ENCODE assay signal across 28 cellular contexts in the genomic region with DNA sequence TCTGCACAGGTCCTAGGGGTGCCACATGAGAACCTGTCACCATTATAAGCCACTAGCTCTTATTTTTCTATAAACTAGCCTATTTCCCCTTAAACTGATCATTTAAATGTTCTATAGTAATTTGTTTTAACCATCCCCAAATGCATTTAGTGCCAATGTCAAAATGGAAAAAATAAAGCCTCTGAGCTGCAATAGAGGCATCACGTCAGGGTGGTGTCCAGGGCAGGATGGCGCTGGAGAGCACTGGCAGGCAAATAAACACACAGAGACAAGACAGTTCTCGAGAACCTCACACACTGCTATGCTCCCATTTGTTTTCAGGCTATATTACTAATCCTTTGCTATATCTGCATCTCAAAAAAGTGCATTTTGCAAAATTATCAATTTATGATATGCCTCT.
"Had no signal": no experiment of that assay in that cellular context is flagged by ENCODE, and none has a peak within 500 bp of the region (broad histone marks: within the 10 kb centered on the region; RNA-seq: fewer than 3 reads in every experiment).

No MANE protein-coding gene starts in this region.

- H3K9me3 ChIP-seq: lower lobe of right lung, mucosa of descending colon, neutrophil, pancreas, right lobe of liver, testis, tibial artery had no signal

- H3K27me3 ChIP-seq: neutrophil, pancreas, right lobe of liver, testis, tibial artery had no signal

- FAIRE-seq: endometrium, frontal cortex, pancreas, small intestine had no signal

- H3K4me3 Mint-ChIP-seq: effector memory CD8-positive, alpha-beta T cell; immature natural killer cell; memory B cell; mesothelial cell of epicardium; naive B cell; natural killer cell treated with Interleukin-12 subunit alpha and Interleukin-12 subunit beta and Interleukin-15 and Interleukin-18, amount 100 ng/mL, for 72 hours; neural crest cell; stimulated activated naive B cell treated with anti-CD40 and anti-IgM and Interleukin-4, amounts not matched to agents 10 μg/mL and 1 μg/mL and 100 μg/mL, for 72 hours; stimulated activated naive CD8-positive, alpha-beta T cell treated with anti-CD3 and anti-CD28 coated beads, Interleukin-15, Interleukin-2, amounts not matched to agents 100 ng/mL and 50 ng/mL, for 24 hours; type B pancreatic cell had no signal

- H3K27me3 Mint-ChIP-seq: effector memory CD8-positive, alpha-beta T cell; memory B cell; naive B cell; natural killer cell treated with Interleukin-12 subunit alpha and Interleukin-12 subunit beta and Interleukin-15 and Interleukin-18, amount 100 ng/mL, for 72 hours; progenitor cell of endocrine pancreas; stimulated activated naive B cell treated with anti-CD40 and anti-IgM and Interleukin-4, amounts not matched to agents 10 μg/mL and 1 μg/mL and 100 μg/mL, for 72 hours; stimulated activated naive CD8-positive, alpha-beta T cell treated with anti-CD3 and anti-CD28 coated beads, Interleukin-15, Interleukin-2, amounts not matched to agents 100 ng/mL and 50 ng/mL, for 24 hours; type B pancreatic cell had no signal

- H3K27ac ChIP-seq: coronary artery, lower lobe of right lung, neutrophil, pancreas, right lobe of liver, testis, tibial artery had no signal

- H3K27ac Mint-ChIP-seq: effector memory CD8-positive, alpha-beta T cell; immature natural killer cell; memory B cell; mesothelial cell of epicardium; natural killer cell treated with Interleukin-12 subunit alpha and Interleukin-12 subunit beta and Interleukin-15 and Interleukin-18, amount 100 ng/mL, for 72 hours; progenitor cell of endocrine pancreas; stimulated activated naive B cell treated with anti-CD40 and anti-IgM and Interleukin-4, amounts not matched to agents 10 μg/mL and 1 μg/mL and 100 μg/mL, for 72 hours; stimulated activated naive CD8-positive, alpha-beta T cell treated with anti-CD3 and anti-CD28 coated beads, Interleukin-15, Interleukin-2, amounts not matched to agents 100 ng/mL and 50 ng/mL, for 24 hours; type B pancreatic cell had no signal

- H3K4me3 ChIP-seq: coronary artery, lower lobe of right lung, mucosa of descending colon, pancreas, right lobe of liver, testis, tibial artery had no signal

- DNase-seq: dermis blood vessel endothelial cell; effector memory CD8-positive, alpha-beta T cell; immature natural killer cell; islet precursor cell; kidney glomerular epithelial cell; left ventricle myocardium superior; lower lobe of right lung; mucosa of descending colon; naive B cell; pancreas; right lobe of liver; small intestine; stimulated activated CD4-positive, alpha-beta T cell treated with anti-CD3 and anti-CD28 coated beads, Interleukin-15, amount 100 ng/mL, for 24 hours; stimulated activated CD4-positive, alpha-beta T cell treated with anti-CD3 and anti-CD28 coated beads, Interleukin-2, amount 100 ng/mL, for 48 hours; stimulated activated naive B cell treated with anti-CD40 and anti-IgM and Interleukin-4, amounts not matched to agents 10 μg/mL and 1 μg/mL and 100 μg/mL, for 72 hours; testis; tibial artery had no signal

- H3K4me1 Mint-ChIP-seq: memory B cell; naive B cell; stimulated activated naive B cell treated with anti-CD40 and anti-IgM and Interleukin-4, amounts not matched to agents 10 μg/mL and 1 μg/mL and 100 μg/mL, for 72 hours had no signal

- ATAC-seq: effector memory CD8-positive, alpha-beta T cell; left ventricle myocardium superior; lower lobe of right lung; mucosa of descending colon; natural killer cell treated with Interleukin-12 subunit alpha and Interleukin-12 subunit beta and Interleukin-15 and Interleukin-18, amount 100 ng/mL, for 72 hours; pancreas; stimulated activated naive B cell treated with anti-CD40 and anti-IgM and Interleukin-4, amounts not matched to agents 10 μg/mL and 1 μg/mL and 100 μg/mL, for 72 hours had no signal

- H3K4me1 ChIP-seq: lower lobe of right lung, pancreas, right lobe of liver, tibial artery had no signal

- H3K9me3 Mint-ChIP-seq: effector memory CD8-positive, alpha-beta T cell; immature natural killer cell; memory B cell; mesothelial cell of epicardium; naive B cell; natural killer cell treated with Interleukin-12 subunit alpha and Interleukin-12 subunit beta and Interleukin-15 and Interleukin-18, amount 100 ng/mL, for 72 hours; neural crest cell; stimulated activated naive B cell treated with anti-CD40 and anti-IgM and Interleukin-4, amounts not matched to agents 10 μg/mL and 1 μg/mL and 100 μg/mL, for 72 hours; stimulated activated naive CD8-positive, alpha-beta T cell treated with anti-CD3 and anti-CD28 coated beads, Interleukin-15, Interleukin-2, amounts not matched to agents 100 ng/mL and 50 ng/mL, for 24 hours; type B pancreatic cell had no signal
